18 cellular contexts compared by ENCODE assay signal in the genomic region with DNA sequence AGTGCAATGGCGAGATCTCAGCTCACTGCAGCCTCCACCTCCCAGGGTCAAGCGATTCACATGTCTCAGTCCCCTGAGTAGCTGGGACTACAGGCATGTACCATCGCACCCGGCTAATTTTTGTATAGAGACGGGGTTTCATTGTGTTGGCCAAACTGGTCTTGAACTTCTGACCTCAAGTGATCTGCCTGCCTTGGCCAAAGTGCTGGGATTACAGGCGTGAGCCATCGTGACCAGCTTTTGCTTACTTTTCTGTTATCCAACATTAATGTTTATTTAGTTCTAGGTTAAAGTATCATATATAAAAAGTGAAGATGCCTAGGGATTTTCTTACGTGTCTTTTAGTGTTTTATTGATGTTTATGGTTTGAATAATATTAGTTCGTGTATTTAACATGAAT. TPM values are rescaled to one million over a fixed set of nuclear protein-coding genes. Genes with fewer than 3 reads are reported as not detected.
DNase-seq lines count a peak whose midpoint lies in the region; FAIRE-seq and TF ChIP-seq lines count a peak whose summit lies in the region.
"Had no signal": no experiment of that assay in that cellular context is flagged by ENCODE, and none has a peak within 500 bp of the region (broad histone marks: within the 10 kb centered on the region; RNA-seq: fewer than 3 reads in every experiment).

No MANE protein-coding gene starts in this region.

- H3K9ac ChIP-seq in GM23248 (no peak overlapping the region), astrocyte (ENCODE audit: low read length) (no peak overlapping the region), kidney (ENCODE audit: low read length in 2 of 2) (no peak overlapping the region)

- H3K4me1 Mint-ChIP-seq in astrocyte (ENCODE audit: low read depth, unreplicated experiment) = peaks cover 17% of the 10 kb centered on the region
- peaks cover 14% of the 10 kb centered on the region for H3K4me1 Mint-ChIP-seq in progenitor cell of endocrine pancreas (ENCODE audit: low read depth)
- no peaks in the 10 kb centered on the region for H3K4me1 Mint-ChIP-seq in activated naive CD8-positive, alpha-beta T cell treated with anti-CD3 and anti-CD28 coated beads for 36 hours

- H3K4me3 Mint-ChIP-seq in astrocyte (ENCODE audit: unreplicated experiment) (no peak overlapping the region), progenitor cell of endocrine pancreas (ENCODE audit: low read depth) (no peak overlapping the region)
- H3K4me3 Mint-ChIP-seq in activated naive CD8-positive, alpha-beta T cell treated with anti-CD3 and anti-CD28 coated beads for 36 hours = no peak overlapping the region
- H3K4me3 Mint-ChIP-seq: IgD-negative memory B cell had no signal

- no peak for FAIRE-seq in astrocyte (lab: Jason Lieb, UNC)
- FAIRE-seq in kidney (lab: Jason Lieb, UNC) = peak; percentile 15
- no peak for FAIRE-seq in H54 (lab: Jason Lieb, UNC)
- FAIRE-seq: GM12891, GM18507 had no signal

- TF ChIP-seq CTCF in astrocyte (IDR thresholded peaks at IDR 0.05; ENCODE audit: insufficient read depth, low read depth, low read length) = no peak
- no peak for TF ChIP-seq CTCF in kidney (IDR thresholded peaks at IDR 0.05; ENCODE audit: borderline replicate concordance, extremely low read depth, insufficient read depth)
- TF ChIP-seq CTCF in progenitor cell of endocrine pancreas (IDR thresholded peaks at IDR 0.05; ENCODE audit: unreplicated experiment) = no peak

- H3K4me3 ChIP-seq in GM23248 (no peak overlapping the region), astrocyte (ENCODE audit: insufficient read depth, low read depth, low read length) (no peak overlapping the region), kidney (ENCODE audit: low read length in 2 of 2) (no peak overlapping the region)

- H3K36me3 ChIP-seq in GM23248 (ENCODE audit: low read depth) = no peaks in the 10 kb centered on the region
- H3K36me3 ChIP-seq in astrocyte (ENCODE audit: insufficient read depth, low read length) = no peaks in the 10 kb centered on the region
- no peaks in the 10 kb centered on the region for H3K36me3 ChIP-seq in kidney (ENCODE audit: control insufficient read depth in 1 of 2, insufficient read depth in 2 of 2, low read length in 2 of 2)

- DNase-seq in GM23248 (no peak), astrocyte (ENCODE audit: low read depth) (no peak), kidney (no peak), progenitor cell of endocrine pancreas (ENCODE audit: low spot score, unreplicated experiment) (no peak), H54 (ENCODE audit: insufficient read length, low spot score) (no peak)
- no peak for DNase-seq in activated naive CD8-positive, alpha-beta T cell treated with anti-CD3 and anti-CD28 coated beads for 36 hours
- no peak for DNase-seq in stimulated activated CD8-positive, alpha-beta memory T cell treated with anti-CD3 and anti-CD28 coated beads, Interleukin-4, amount 100 ng/mL, for 48 hours
- DNase-seq: C1 segment of cervical spinal cord, DND-41, GOT3, NCI-H187 treated with DMSO at 0.1 percent for 48 hours had no signal

- H3K27ac ChIP-seq in GM23248 (peak overlapping the region; percentile 94), astrocyte (ENCODE audit: low read depth, low read length) (peak overlapping the region; percentile 68), kidney (ENCODE audit: low read depth in 2 of 2, low read length in 2 of 2) (no peak overlapping the region)
- H3K27ac ChIP-seq: RWPE1 had no signal

- 91% methylated on average over 9 of the region's 9 CpGs for WGBS in GM23248 (ENCODE audit: low coverage in 1 of 2, low lambda C conversion rate in 2 of 2, missing lambda C conversion rate in 2 of 2), 2 experiments

- H3F3A ChIP-seq in GM23248 (ENCODE audit: insufficient read depth) = peaks cover 45% of the 10 kb centered on the region

- H3K36me3 Mint-ChIP-seq in astrocyte (ENCODE audit: low read depth, unreplicated experiment) = no peaks in the 10 kb centered on the region
- no peaks in the 10 kb centered on the region for H3K36me3 Mint-ChIP-seq in progenitor cell of endocrine pancreas (ENCODE audit: insufficient read depth)
- no peaks in the 10 kb centered on the region for H3K36me3 Mint-ChIP-seq in activated naive CD8-positive, alpha-beta T cell treated with anti-CD3 and anti-CD28 coated beads for 36 hours
- H3K36me3 Mint-ChIP-seq: IgD-negative memory B cell had no signal

- TF ChIP-seq POLR2A in H54 (IDR thresholded peaks at IDR 0.05; ENCODE audit: low read depth, low read length) = no peak

- H3K79me2 ChIP-seq in GM23248 (ENCODE audit: insufficient read depth) (peaks cover 68% of the 10 kb centered on the region), astrocyte (ENCODE audit: insufficient read depth, low read length) (peaks cover 60% of the 10 kb centered on the region)

- H3K9me3 ChIP-seq in GM23248 (ENCODE audit: low read depth) (no peaks in the 10 kb centered on the region), astrocyte (ENCODE audit: insufficient read depth, low read depth, low read length) (no peaks in the 10 kb centered on the region), kidney (ENCODE audit: control insufficient read depth in 1 of 2, low read length in 2 of 2) (no peaks in the 10 kb centered on the region)

- H3K9me2 ChIP-seq in GM23248 (ENCODE audit: insufficient read depth) = no peaks in the 10 kb centered on the region

- H3K4me2 ChIP-seq in GM23248 (ENCODE audit: unreplicated experiment) (no peak overlapping the region), astrocyte (ENCODE audit: low read length) (no peak overlapping the region)

- H3K4me1 ChIP-seq in GM23248 (ENCODE audit: insufficient read depth) = peaks cover 31% of the 10 kb centered on the region
- peaks cover 11% of the 10 kb centered on the region for H3K4me1 ChIP-seq in astrocyte (ENCODE audit: insufficient read depth, low read length)
- no peaks in the 10 kb centered on the region for H3K4me1 ChIP-seq in kidney (ENCODE audit: control insufficient read depth in 1 of 2, insufficient read depth in 1 of 2, low read depth in 1 of 2, low read length in 2 of 2)

- no peaks in the 10 kb centered on the region for H4K20me1 ChIP-seq in GM23248 (ENCODE audit: insufficient read depth)
- peaks cover 4% of the 10 kb centered on the region for H4K20me1 ChIP-seq in astrocyte (ENCODE audit: insufficient read depth, low read length)

- H3K27ac Mint-ChIP-seq in astrocyte (ENCODE audit: unreplicated experiment) (peak overlapping the region; percentile 83), progenitor cell of endocrine pancreas (peak overlapping the region; percentile 59)
- no peak overlapping the region for H3K27ac Mint-ChIP-seq in activated naive CD8-positive, alpha-beta T cell treated with anti-CD3 and anti-CD28 coated beads for 36 hours

- H3K27me3 Mint-ChIP-seq in astrocyte (ENCODE audit: low read depth, unreplicated experiment) = no peaks in the 10 kb centered on the region
- no peaks in the 10 kb centered on the region for H3K27me3 Mint-ChIP-seq in progenitor cell of endocrine pancreas
- H3K27me3 Mint-ChIP-seq in activated naive CD8-positive, alpha-beta T cell treated with anti-CD3 and anti-CD28 coated beads for 36 hours = no peaks in the 10 kb centered on the region
- H3K27me3 Mint-ChIP-seq: IgD-negative memory B cell had no signal

- H3K27me3 ChIP-seq in GM23248 (replicated peaks; ENCODE audit: insufficient read depth) = no peaks in the 10 kb centered on the region
- H3K27me3 ChIP-seq in astrocyte (ENCODE audit: insufficient read depth, low read length) = no peaks in the 10 kb centered on the region

- H3K9me3 Mint-ChIP-seq in astrocyte (ENCODE audit: unreplicated experiment) = no peaks in the 10 kb centered on the region
- no peaks in the 10 kb centered on the region for H3K9me3 Mint-ChIP-seq in progenitor cell of endocrine pancreas (ENCODE audit: low read depth)
- no peaks in the 10 kb centered on the region for H3K9me3 Mint-ChIP-seq in activated naive CD8-positive, alpha-beta T cell treated with anti-CD3 and anti-CD28 coated beads for 36 hours
- H3K9me3 Mint-ChIP-seq: IgD-negative memory B cell had no signal

- H2AFZ ChIP-seq in GM23248 = no peak overlapping the region
- no peak overlapping the region for H2AFZ ChIP-seq in astrocyte (ENCODE audit: low read depth, low read length)

- in situ Hi-C loops in GM23248 (cut with MboI) = no loop called here

- intact Hi-C loops in kidney (cut with DNase I) = no loop called here

RNA-seq across cellular contexts. Expression of gene CCT2, which starts 28.9 kb away (rescaled TPM):
- 171 and 176 TPM in 2 replicates for total RNA-seq in GM23248 (2014; rRNA removed; shearing (Covaris generic))
- polyA plus RNA-seq in GM23248 (2016; fragmentation: Nextera tagmentation; extraction: Ambion mirVana) (157 and 158 TPM in 2 replicates), kidney (ENCODE audit: insufficient read depth, low read depth, low replicate concordance) (125 TPM)
- total RNA-seq in astrocyte (241 and 262 TPM in 2 replicates), kidney (117 TPM), progenitor cell of endocrine pancreas (254 and 266 TPM in 2 replicates)
- total RNA-seq in activated naive CD8-positive, alpha-beta T cell treated with anti-CD3 and anti-CD28 coated beads for 36 hours = 100 to 1,000 TPM; 484 to 501 TPM

RNA-seq across cellular contexts. Expression of gene LRRC10, which starts 54.3 kb away (rescaled TPM):
- not detected in 2 replicates for total RNA-seq in GM23248 (2014; rRNA removed; shearing (Covaris generic))
- not detected in 2 replicates for polyA plus RNA-seq in GM23248 (2016; fragmentation: Nextera tagmentation; extraction: Ambion mirVana)
- total RNA-seq in astrocyte = not detected in 2 replicates
- not detected for total RNA-seq in kidney
- not detected for polyA plus RNA-seq in kidney (ENCODE audit: insufficient read depth, low read depth, low replicate concordance)
- not detected in 2 replicates for total RNA-seq in progenitor cell of endocrine pancreas
- total RNA-seq in activated naive CD8-positive, alpha-beta T cell treated with anti-CD3 and anti-CD28 coated beads for 36 hours = not detected
- total RNA-seq: HT-29, LHCN-M2, SK-MEL-5 had no signal
- polyA plus RNA-seq: IgD-negative memory B cell had no signal

Comparison
In these comparisons a context has a peak if more than half of its experiments do, and no peak if none do; other contexts are left out.
1. H3K27ac ChIP-seq: peak in GM23248 (single experiment) and astrocyte (single experiment); none in kidney (0 of 2).